Comparison of ENCODE assay signal across 6 cellular contexts in the genomic region with DNA sequence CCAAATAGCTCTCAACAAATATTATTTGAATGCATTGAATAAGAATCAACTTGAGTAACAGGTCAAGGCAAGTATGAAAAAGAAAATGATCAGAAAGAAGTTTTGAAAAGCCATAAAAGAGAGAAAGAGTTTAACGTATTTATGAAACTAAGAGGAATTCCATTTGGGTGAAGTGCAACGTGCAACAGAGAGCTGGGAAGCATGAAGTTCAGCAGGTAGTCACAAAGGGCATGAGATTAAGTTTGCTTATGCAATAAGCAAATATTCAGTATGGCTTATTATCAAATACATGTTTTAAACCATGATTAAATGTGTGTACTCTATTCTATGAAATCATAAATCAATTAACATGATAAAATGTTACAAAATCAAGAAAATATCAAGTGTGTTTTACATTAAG.
"Had no signal": no experiment of that assay in that cellular context is flagged by ENCODE, and none has a peak within 500 bp of the region (broad histone marks: within the 10 kb centered on the region; RNA-seq: fewer than 3 reads in every experiment).

No MANE protein-coding gene starts in this region.

- FAIRE-seq: HTR-8/SVneo, K562 had no signal

- DNase-seq: IMR-90, KBM-7, KG1 had no signal

- H3K4me3 ChIP-seq: K562 had no signal

- ATAC-seq: K562 had no signal

- H3K27ac ChIP-seq: HL-60 had no signal
